Comparison of ENCODE assay signal across 26 cellular contexts in genomic region chr19:57271280-57271679, GRCh38. TPM values are rescaled to one million over a fixed set of nuclear protein-coding genes. Genes with fewer than 3 reads are reported as not detected.
"Had no signal": no experiment of that assay in that cellular context is flagged by ENCODE, and none has a peak within 500 bp of the region (broad histone marks: within the 10 kb centered on the region; RNA-seq: fewer than 3 reads in every experiment).

No MANE protein-coding gene starts in this region.

- H3K27me3 Mint-ChIP-seq: memory B cell; naive thymus-derived CD4-positive, alpha-beta T cell; natural killer cell treated with Interleukin-12 subunit alpha and Interleukin-12 subunit beta and Interleukin-15 and Interleukin-18, amount 100 ng/mL, for 72 hours; stimulated activated naive CD8-positive, alpha-beta T cell treated with anti-CD3 and anti-CD28 coated beads, Interleukin-15, amount 100 ng/mL, for 72 hours had no signal

- H3K4me3 ChIP-seq: left ventricle myocardium inferior, mucosa of descending colon, pancreas, prostate gland, skin epidermis, spleen, tibial nerve, upper lobe of left lung, vagina had no signal

- H3K9me3 ChIP-seq: left ventricle myocardium inferior, mucosa of descending colon, pancreas, prostate gland, spleen, upper lobe of left lung, vagina had no signal

- H3K27ac ChIP-seq: left ventricle myocardium inferior, pancreas, prostate gland, skin epidermis, spleen, tibial nerve, upper lobe of left lung, vagina had no signal

- H3K27me3 ChIP-seq: pancreas, spleen, tibial nerve, upper lobe of left lung, vagina had no signal

- ATAC-seq: mucosa of descending colon; naive thymus-derived CD4-positive, alpha-beta T cell; natural killer cell treated with Interleukin-12 subunit alpha and Interleukin-12 subunit beta and Interleukin-15 and Interleukin-18, amount 100 ng/mL, for 72 hours; pancreas; right cardiac atrium; sciatic nerve; stimulated activated effector memory CD8-positive, alpha-beta T cell treated with anti-CD3 and anti-CD28 coated beads, Interleukin-12 subunit alpha, Interleukin-12 subunit beta, amount 100 ng/mL, for 72 hours; stimulated activated naive CD8-positive, alpha-beta T cell treated with anti-CD3 and anti-CD28 coated beads, Interleukin-15, amount 100 ng/mL, for 72 hours had no signal

- H3K4me3 Mint-ChIP-seq: immature natural killer cell; naive thymus-derived CD4-positive, alpha-beta T cell; stimulated activated effector memory CD8-positive, alpha-beta T cell treated with anti-CD3 and anti-CD28 coated beads, Interleukin-12 subunit alpha, Interleukin-12 subunit beta, amount 100 ng/mL, for 72 hours; stimulated activated naive CD8-positive, alpha-beta T cell treated with anti-CD3 and anti-CD28 coated beads, Interleukin-15, amount 100 ng/mL, for 72 hours had no signal

- H3K4me1 ChIP-seq: left ventricle myocardium inferior, pancreas, prostate gland, spleen, tibial nerve, upper lobe of left lung, vagina had no signal

- H3K4me1 Mint-ChIP-seq: immature natural killer cell; stimulated activated naive CD8-positive, alpha-beta T cell treated with anti-CD3 and anti-CD28 coated beads, Interleukin-15, amount 100 ng/mL, for 72 hours had no signal

- FAIRE-seq: islet of Langerhans, pancreas had no signal

- H3K27ac Mint-ChIP-seq: naive thymus-derived CD4-positive, alpha-beta T cell; stimulated activated effector memory CD8-positive, alpha-beta T cell treated with anti-CD3 and anti-CD28 coated beads, Interleukin-12 subunit alpha, Interleukin-12 subunit beta, amount 100 ng/mL, for 72 hours; stimulated activated naive CD8-positive, alpha-beta T cell treated with anti-CD3 and anti-CD28 coated beads, Interleukin-15, amount 100 ng/mL, for 72 hours had no signal

- H3K36me3 ChIP-seq: pancreas, prostate gland, vagina had no signal

- DNase-seq: hypothalamus; immature natural killer cell; left ventricle myocardium inferior; midbrain; mucosa of descending colon; naive thymus-derived CD4-positive, alpha-beta T cell; pancreas; posterior cingulate gyrus; retina; right cardiac atrium; spleen; stimulated activated CD4-positive, alpha-beta T cell treated with anti-CD3 and anti-CD28 coated beads, Interleukin-4, amount 100 ng/mL, for 24 hours; stimulated activated naive CD4-positive, alpha-beta T cell treated with Interleukin-2 at 50 U/mL for 16 hours; stimulated activated naive CD8-positive, alpha-beta T cell treated with anti-CD3 and anti-CD28 coated beads, Interleukin-15, amount 100 ng/mL, for 72 hours; substantia nigra; upper lobe of left lung had no signal

- H3K9me3 Mint-ChIP-seq: immature natural killer cell had no signal

RNA-seq across cellular contexts. Expression of gene AURKC, which starts 40.5 kb away (rescaled TPM):
- total RNA-seq: myocyte had no signal
- polyA plus RNA-seq: naive thymus-derived CD4-positive, alpha-beta T cell had no signal
